Comparison of ENCODE assay signal across 21 cellular contexts in genomic region chr14:71060795-71061455, GRCh38.
DNase-seq lines count a peak whose midpoint lies in the region; ATAC-seq and TF ChIP-seq lines count a peak whose summit lies in the region.
"Had no signal": no experiment of that assay in that cellular context is flagged by ENCODE, and none has a peak within 500 bp of the region (broad histone marks: within the 10 kb centered on the region; RNA-seq: fewer than 3 reads in every experiment).

No MANE protein-coding gene starts in this region.

- BruUV-seq in MCF 10A (replicated peaks; lab: Mats Ljungman, UMichigan) (no TSS peak), mammary epithelial cell (replicated peaks; lab: Mats Ljungman, UMichigan) (no TSS peak)

- in situ Hi-C loops in mammary epithelial cell (cut with MboI; ENCODE audit: low sequenced_read_pairs in 2 of 2) = no loop called here

- H3K36me3 Mint-ChIP-seq in MCF 10A (ENCODE audit: insufficient read depth, unreplicated experiment) (peaks cover 60% of the 10 kb centered on the region), T-helper 17 cell (ENCODE audit: low read depth) (peaks cover 16% of the 10 kb centered on the region)

- no peak overlapping the region for H3K4me3 ChIP-seq in mammary epithelial cell (replicated peaks in 1 of 3; ENCODE audit: insufficient read depth in 1 of 3, low read depth in 2 of 3, low read length in 3 of 3)
- no peak overlapping the region for H3K4me3 ChIP-seq in ovary
- H3K4me3 ChIP-seq: coronary artery, gastrocnemius medialis, HAP-1, transverse colon had no signal

- no peaks in the 10 kb centered on the region for H4K20me1 ChIP-seq in mammary epithelial cell (ENCODE audit: insufficient read depth, low read length)

- peak overlapping the region; percentile 11 for H3K27ac Mint-ChIP-seq in MCF 10A (ENCODE audit: low read depth, unreplicated experiment)
- H3K27ac Mint-ChIP-seq in T-helper 17 cell = peak overlapping the region; percentile 2
- H3K27ac Mint-ChIP-seq: stimulated activated naive CD8-positive, alpha-beta T cell treated with anti-CD3 and anti-CD28 coated beads, Interleukin-15, Interleukin-2, amounts not matched to agents 100 ng/mL and 50 ng/mL, for 24 hours had no signal

- CTCF ChIA-PET in MCF 10A (lab: Yijun Ruan, JAX) (interaction anchor here (0.6 to 1.2 kb wide), 3 partner anchors 11 to 201 kb away, joined by 3 read pairs; no protein-coding TSS in a partner anchor), mammary epithelial cell (lab: Charles Lee; ENCODE audit: low non-redundant PET) (no interaction called here)

- H3K27me3 Mint-ChIP-seq in MCF 10A (ENCODE audit: insufficient read depth, unreplicated experiment) = no peaks in the 10 kb centered on the region
- H3K27me3 Mint-ChIP-seq in T-helper 17 cell = no peaks in the 10 kb centered on the region
- H3K27me3 Mint-ChIP-seq: stimulated activated naive CD8-positive, alpha-beta T cell treated with anti-CD3 and anti-CD28 coated beads, Interleukin-15, Interleukin-2, amounts not matched to agents 100 ng/mL and 50 ng/mL, for 24 hours had no signal

- 100% methylated on average over 2 of the region's 2 CpGs for WGBS in mammary epithelial cell (ENCODE audit: low coverage, missing lambda C conversion rate)
- WGBS in ovary, 3 donors = 72 to 80% (median 73%) methylated on average over 2 of the region's 2 CpGs

- intact Hi-C loops in MCF 10A (cut with micrococcal nuclease) (no loop called here), mammary epithelial cell (cut with micrococcal nuclease) (no loop called here), ovary (cut with DNase I) (no loop called here)

- ATAC-seq in T-helper 17 cell = no peak
- no peak for ATAC-seq in GM21528 (IDR thresholded peaks at IDR 0.05; ENCODE audit: low FRiP score, unreplicated experiment)
- no peak for ATAC-seq in HG03135 (IDR thresholded peaks at IDR 0.05; ENCODE audit: unreplicated experiment)
- ATAC-seq: gastrocnemius medialis, sciatic nerve had no signal

- no peak overlapping the region for H3K9ac ChIP-seq in mammary epithelial cell (ENCODE audit: insufficient read depth, low read length)

- H3K36me3 ChIP-seq in mammary epithelial cell (ENCODE audit: insufficient read depth, low read length) (peaks cover 39% of the 10 kb centered on the region), ovary (no peaks in the 10 kb centered on the region)

- DNase-seq in MCF 10A (ENCODE audit: unreplicated experiment) (no peak), mammary epithelial cell (no peak), T-helper 17 cell (no peak), iris pigment epithelial cell (ENCODE audit: low read depth) (peak; percentile 73), AG08396 (ENCODE audit: low spot score) (no peak), ovary (no peak)
- DNase-seq: aorta, COR-L47, gastrocnemius medialis, left cardiac atrium, MV-4-11, NCI-H2029, NCI-H510A treated with DMSO at 0.1 percent for 48 hours, occipital lobe, transverse colon had no signal

- dilution Hi-C loops in mammary epithelial cell (cut with HindIII; ENCODE audit: low sequenced_read_pairs) = no loop called here

- no peak for TF ChIP-seq POLR2A in ovary (IDR thresholded peaks at IDR 0.05)

- H3K4me3 Mint-ChIP-seq in MCF 10A (ENCODE audit: unreplicated experiment) = no peak overlapping the region
- H3K4me3 Mint-ChIP-seq in T-helper 17 cell = no peak overlapping the region
- H3K4me3 Mint-ChIP-seq: stimulated activated naive CD8-positive, alpha-beta T cell treated with anti-CD3 and anti-CD28 coated beads, Interleukin-15, Interleukin-2, amounts not matched to agents 100 ng/mL and 50 ng/mL, for 24 hours had no signal

- H3K4me1 ChIP-seq in mammary epithelial cell (ENCODE audit: insufficient read depth, low read length) (no peaks in the 10 kb centered on the region), ovary (ENCODE audit: insufficient read depth) (no peaks in the 10 kb centered on the region)
- H3K4me1 ChIP-seq: gastrocnemius medialis, HAP-1 had no signal

- no peaks in the 10 kb centered on the region for H3K9me3 ChIP-seq in mammary epithelial cell (replicated peaks; ENCODE audit: insufficient read depth, low read length)
- H3K9me3 ChIP-seq in T-helper 17 cell (ENCODE audit: control insufficient read depth, low read length, poor library complexity, severe bottlenecking) = no peaks in the 10 kb centered on the region
- no peaks in the 10 kb centered on the region for H3K9me3 ChIP-seq in ovary
- H3K9me3 ChIP-seq: gastrocnemius medialis, HAP-1, transverse colon had no signal

- no peaks in the 10 kb centered on the region for H3K27me3 ChIP-seq in mammary epithelial cell (ENCODE audit: insufficient read depth, low read length)
- H3K27me3 ChIP-seq in ovary = no peaks in the 10 kb centered on the region
- H3K27me3 ChIP-seq: gastrocnemius medialis, transverse colon had no signal

- peaks cover 2% of the 10 kb centered on the region for H3K79me2 ChIP-seq in mammary epithelial cell (ENCODE audit: insufficient read depth, low read length)

- no peak overlapping the region for H3K27ac ChIP-seq in mammary epithelial cell (ENCODE audit: insufficient read depth, low read depth, low read length)
- H3K27ac ChIP-seq in ovary = no peak overlapping the region
- H3K27ac ChIP-seq: coronary artery, gastrocnemius medialis had no signal

- peaks cover 10% of the 10 kb centered on the region for H3K9me3 Mint-ChIP-seq in MCF 10A (ENCODE audit: unreplicated experiment)

- no peak for TF ChIP-seq EP300 in ovary (IDR thresholded peaks at IDR 0.05)

- no peaks in the 10 kb centered on the region for H3K4me1 Mint-ChIP-seq in MCF 10A (ENCODE audit: insufficient read depth, unreplicated experiment)
- peaks cover 6% of the 10 kb centered on the region for H3K4me1 Mint-ChIP-seq in T-helper 17 cell

- no peak overlapping the region for H2AFZ ChIP-seq in mammary epithelial cell (ENCODE audit: low read depth, low read length)

- no peak overlapping the region for H3K4me2 ChIP-seq in mammary epithelial cell (ENCODE audit: insufficient read depth, low read depth, low read length)

- POLR2A ChIA-PET in MCF 10A (lab: Yijun Ruan, JAX) = interaction anchor here (0.6 to 3.5 kb wide), 3 partner anchors 11 to 15 kb away, joined by 3 to 11 read pairs (median 4); no protein-coding TSS in a partner anchor

- TF ChIP-seq CTCF in MCF 10A (IDR thresholded peaks at IDR 0.05; ENCODE audit: unreplicated experiment) (no peak), mammary epithelial cell (conservative IDR thresholded peaks at IDR 0.05 in 1 of 2, IDR thresholded peaks at IDR 0.05 in 1 of 2; ENCODE audit: extremely low read depth in 1 of 2, insufficient read depth in 1 of 2, low read depth in 1 of 2, low read length in 2 of 2) (no peak), ovary (IDR thresholded peaks at IDR 0.05) (no peak)
